Comparison of ENCODE assay signal across 1 cellular context in genomic region chr11:47847892-47848635, GRCh38.
TF ChIP-seq lines count a peak whose summit lies in the region.

A gene with protein sequence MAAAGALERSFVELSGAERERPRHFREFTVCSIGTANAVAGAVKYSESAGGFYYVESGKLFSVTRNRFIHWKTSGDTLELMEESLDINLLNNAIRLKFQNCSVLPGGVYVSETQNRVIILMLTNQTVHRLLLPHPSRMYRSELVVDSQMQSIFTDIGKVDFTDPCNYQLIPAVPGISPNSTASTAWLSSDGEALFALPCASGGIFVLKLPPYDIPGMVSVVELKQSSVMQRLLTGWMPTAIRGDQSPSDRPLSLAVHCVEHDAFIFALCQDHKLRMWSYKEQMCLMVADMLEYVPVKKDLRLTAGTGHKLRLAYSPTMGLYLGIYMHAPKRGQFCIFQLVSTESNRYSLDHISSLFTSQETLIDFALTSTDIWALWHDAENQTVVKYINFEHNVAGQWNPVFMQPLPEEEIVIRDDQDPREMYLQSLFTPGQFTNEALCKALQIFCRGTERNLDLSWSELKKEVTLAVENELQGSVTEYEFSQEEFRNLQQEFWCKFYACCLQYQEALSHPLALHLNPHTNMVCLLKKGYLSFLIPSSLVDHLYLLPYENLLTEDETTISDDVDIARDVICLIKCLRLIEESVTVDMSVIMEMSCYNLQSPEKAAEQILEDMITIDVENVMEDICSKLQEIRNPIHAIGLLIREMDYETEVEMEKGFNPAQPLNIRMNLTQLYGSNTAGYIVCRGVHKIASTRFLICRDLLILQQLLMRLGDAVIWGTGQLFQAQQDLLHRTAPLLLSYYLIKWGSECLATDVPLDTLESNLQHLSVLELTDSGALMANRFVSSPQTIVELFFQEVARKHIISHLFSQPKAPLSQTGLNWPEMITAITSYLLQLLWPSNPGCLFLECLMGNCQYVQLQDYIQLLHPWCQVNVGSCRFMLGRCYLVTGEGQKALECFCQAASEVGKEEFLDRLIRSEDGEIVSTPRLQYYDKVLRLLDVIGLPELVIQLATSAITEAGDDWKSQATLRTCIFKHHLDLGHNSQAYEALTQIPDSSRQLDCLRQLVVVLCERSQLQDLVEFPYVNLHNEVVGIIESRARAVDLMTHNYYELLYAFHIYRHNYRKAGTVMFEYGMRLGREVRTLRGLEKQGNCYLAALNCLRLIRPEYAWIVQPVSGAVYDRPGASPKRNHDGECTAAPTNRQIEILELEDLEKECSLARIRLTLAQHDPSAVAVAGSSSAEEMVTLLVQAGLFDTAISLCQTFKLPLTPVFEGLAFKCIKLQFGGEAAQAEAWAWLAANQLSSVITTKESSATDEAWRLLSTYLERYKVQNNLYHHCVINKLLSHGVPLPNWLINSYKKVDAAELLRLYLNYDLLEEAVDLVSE (N-terminal part only) (minus strand): TSS chr11:47848350. CDS start chr11:47848318, 32 bp downstream.

TF ChIP-seq in K562, 482 proteins besides CTCF, POLR2A, EP300 and RAD21 (continued from another document and continues in another):
- no peak for TF ChIP-seq ZNF280B (CRISPR knock-in tag; IDR thresholded peaks at IDR 0.05)
- no peak for TF ChIP-seq TFAM (CRISPR knock-in tag; conservative IDR thresholded peaks at IDR 0.05)
- TF ChIP-seq MNT (conservative IDR thresholded peaks at IDR 0.05) = peak; percentile 80 to 94
- peak; percentile 50; the same call in 1 of the 2 replicates for TF ChIP-seq ZBED1 (IDR thresholded peaks at IDR 0.05)
- no peak for TF ChIP-seq ZNF124 (CRISPR knock-in tag; IDR thresholded peaks at IDR 0.05)
- TF ChIP-seq ZNF511 (CRISPR knock-in tag; IDR thresholded peaks at IDR 0.05) = no peak
- TF ChIP-seq CEBPG (CRISPR knock-in tag; IDR thresholded peaks at IDR 0.05) = no peak
- no peak for TF ChIP-seq CEBPG (tag; conservative IDR thresholded peaks at IDR 0.05 in 1 of 2, IDR thresholded peaks at IDR 0.05 in 1 of 2)
- no peak; the same call in 1 of the 2 replicates for TF ChIP-seq ZBTB1 (CRISPR knock-in tag; IDR thresholded peaks at IDR 0.05; ENCODE audit: borderline replicate concordance, low read depth)
- TF ChIP-seq, protein P1, sequence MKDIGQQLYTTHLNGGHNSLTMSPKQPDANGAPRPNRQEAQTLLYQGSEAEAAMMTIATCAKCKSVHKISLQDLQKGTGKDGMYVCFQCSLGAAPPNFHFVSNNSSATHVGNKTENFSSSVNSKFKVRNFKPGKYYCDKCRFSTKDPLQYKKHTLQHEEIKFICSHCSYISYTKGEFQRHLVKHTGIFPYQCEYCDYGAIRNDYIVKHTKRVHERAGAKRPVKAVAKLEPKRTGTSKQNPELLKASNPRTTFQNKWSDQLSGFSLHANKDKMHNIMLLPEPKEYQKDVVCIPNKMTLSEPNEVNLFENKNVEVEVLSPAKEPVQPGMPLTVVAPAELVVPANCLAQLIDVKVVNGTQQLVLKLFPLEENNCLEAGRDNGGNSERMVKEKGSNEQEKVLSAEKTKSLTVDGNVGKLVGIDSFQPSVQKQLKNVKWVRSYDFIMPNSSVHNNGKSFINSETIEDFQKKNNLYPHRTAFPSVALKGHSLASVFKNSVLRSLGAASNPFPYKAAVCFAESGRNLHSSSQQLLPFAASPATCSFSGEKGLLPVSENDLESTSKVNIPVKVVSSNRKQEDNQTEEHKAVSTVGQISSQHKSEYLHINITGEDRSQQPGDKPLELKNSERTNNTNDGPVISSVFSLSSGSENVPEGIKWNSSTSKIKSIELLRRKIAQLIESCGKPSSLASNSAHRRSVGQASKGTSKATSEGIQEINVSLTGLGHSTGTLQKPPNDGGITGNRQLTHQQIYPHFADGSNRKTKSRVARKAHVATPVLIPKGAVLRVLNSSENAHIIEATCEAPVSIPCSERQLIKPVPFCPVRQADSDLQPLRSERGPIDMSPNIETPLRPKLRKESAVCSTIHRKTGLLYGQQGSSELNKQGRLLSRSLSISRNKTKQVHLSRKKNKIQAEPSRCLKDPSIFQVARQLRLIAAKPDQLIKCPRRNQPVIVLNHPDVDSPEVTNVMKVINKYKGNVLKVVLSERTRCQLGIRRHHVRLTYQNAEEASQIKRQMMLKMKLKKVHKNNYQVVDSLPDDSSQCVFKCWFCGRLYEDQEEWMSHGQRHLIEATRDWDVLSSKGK (CRISPR knock-in tag; IDR thresholded peaks at IDR 0.05) = no peak
- peak; percentile 89 for TF ChIP-seq CXXC5 (CRISPR knock-in tag; IDR thresholded peaks at IDR 0.05)
- TF ChIP-seq HCFC1 (IDR thresholded peaks at IDR 0.05; ENCODE audit: low read depth, low read length) = peak; percentile 68
- TF ChIP-seq GTF2A2 (tag; IDR thresholded peaks at IDR 0.05) = no peak
- peak; percentile 88 for TF ChIP-seq NFRKB (IDR thresholded peaks at IDR 0.05; ENCODE audit: low read depth)
- TF ChIP-seq AFF1 (IDR thresholded peaks at IDR 0.05; ENCODE audit: low read depth in 1 of 2, partially characterized antibody in 2 of 2) = peak in 1 of 2 experiments; percentile 39
- TF ChIP-seq, protein P2, sequence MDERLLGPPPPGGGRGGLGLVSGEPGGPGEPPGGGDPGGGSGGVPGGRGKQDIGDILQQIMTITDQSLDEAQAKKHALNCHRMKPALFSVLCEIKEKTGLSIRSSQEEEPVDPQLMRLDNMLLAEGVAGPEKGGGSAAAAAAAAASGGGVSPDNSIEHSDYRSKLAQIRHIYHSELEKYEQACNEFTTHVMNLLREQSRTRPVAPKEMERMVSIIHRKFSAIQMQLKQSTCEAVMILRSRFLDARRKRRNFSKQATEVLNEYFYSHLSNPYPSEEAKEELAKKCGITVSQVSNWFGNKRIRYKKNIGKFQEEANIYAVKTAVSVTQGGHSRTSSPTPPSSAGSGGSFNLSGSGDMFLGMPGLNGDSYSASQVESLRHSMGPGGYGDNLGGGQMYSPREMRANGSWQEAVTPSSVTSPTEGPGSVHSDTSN (CRISPR knock-in tag; IDR thresholded peaks at IDR 0.05; ENCODE audit: low read depth) = no peak
- TF ChIP-seq, protein P2 (tag; conservative IDR thresholded peaks at IDR 0.05; ENCODE audit: low read depth) = no peak
- no peak for TF ChIP-seq CEBPB (tag; IDR thresholded peaks at IDR 0.05)
- TF ChIP-seq, protein P3, sequence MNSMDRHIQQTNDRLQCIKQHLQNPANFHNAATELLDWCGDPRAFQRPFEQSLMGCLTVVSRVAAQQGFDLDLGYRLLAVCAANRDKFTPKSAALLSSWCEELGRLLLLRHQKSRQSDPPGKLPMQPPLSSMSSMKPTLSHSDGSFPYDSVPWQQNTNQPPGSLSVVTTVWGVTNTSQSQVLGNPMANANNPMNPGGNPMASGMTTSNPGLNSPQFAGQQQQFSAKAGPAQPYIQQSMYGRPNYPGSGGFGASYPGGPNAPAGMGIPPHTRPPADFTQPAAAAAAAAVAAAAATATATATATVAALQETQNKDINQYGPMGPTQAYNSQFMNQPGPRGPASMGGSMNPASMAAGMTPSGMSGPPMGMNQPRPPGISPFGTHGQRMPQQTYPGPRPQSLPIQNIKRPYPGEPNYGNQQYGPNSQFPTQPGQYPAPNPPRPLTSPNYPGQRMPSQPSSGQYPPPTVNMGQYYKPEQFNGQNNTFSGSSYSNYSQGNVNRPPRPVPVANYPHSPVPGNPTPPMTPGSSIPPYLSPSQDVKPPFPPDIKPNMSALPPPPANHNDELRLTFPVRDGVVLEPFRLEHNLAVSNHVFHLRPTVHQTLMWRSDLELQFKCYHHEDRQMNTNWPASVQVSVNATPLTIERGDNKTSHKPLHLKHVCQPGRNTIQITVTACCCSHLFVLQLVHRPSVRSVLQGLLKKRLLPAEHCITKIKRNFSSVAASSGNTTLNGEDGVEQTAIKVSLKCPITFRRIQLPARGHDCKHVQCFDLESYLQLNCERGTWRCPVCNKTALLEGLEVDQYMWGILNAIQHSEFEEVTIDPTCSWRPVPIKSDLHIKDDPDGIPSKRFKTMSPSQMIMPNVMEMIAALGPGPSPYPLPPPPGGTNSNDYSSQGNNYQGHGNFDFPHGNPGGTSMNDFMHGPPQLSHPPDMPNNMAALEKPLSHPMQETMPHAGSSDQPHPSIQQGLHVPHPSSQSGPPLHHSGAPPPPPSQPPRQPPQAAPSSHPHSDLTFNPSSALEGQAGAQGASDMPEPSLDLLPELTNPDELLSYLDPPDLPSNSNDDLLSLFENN (IDR thresholded peaks at IDR 0.05; ENCODE audit: low read depth in 2 of 2, low read length in 2 of 2) = peak in 1 of 2 experiments; percentile 48; a peak in 1 of 4 replicates
- TF ChIP-seq FOXA1 (IDR thresholded peaks at IDR 0.05; ENCODE audit: borderline replicate concordance) = no peak
- TF ChIP-seq KHSRP (IDR thresholded peaks at IDR 0.05) = no peak
- TF ChIP-seq, protein P4, sequence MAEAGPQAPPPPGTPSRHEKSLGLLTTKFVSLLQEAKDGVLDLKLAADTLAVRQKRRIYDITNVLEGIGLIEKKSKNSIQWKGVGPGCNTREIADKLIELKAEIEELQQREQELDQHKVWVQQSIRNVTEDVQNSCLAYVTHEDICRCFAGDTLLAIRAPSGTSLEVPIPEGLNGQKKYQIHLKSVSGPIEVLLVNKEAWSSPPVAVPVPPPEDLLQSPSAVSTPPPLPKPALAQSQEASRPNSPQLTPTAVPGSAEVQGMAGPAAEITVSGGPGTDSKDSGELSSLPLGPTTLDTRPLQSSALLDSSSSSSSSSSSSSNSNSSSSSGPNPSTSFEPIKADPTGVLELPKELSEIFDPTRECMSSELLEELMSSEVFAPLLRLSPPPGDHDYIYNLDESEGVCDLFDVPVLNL (CRISPR knock-in tag; IDR thresholded peaks at IDR 0.05; ENCODE audit: low read depth) = peak; percentile 82
- no peak for TF ChIP-seq BACH1 (tag; IDR thresholded peaks at IDR 0.05)
- TF ChIP-seq ZSCAN32 (CRISPR knock-in tag; IDR thresholded peaks at IDR 0.05) = no peak
- peak; percentile 64 to 86; a peak in 2 of 4 replicates for TF ChIP-seq SIN3A (IDR thresholded peaks at IDR 0.05; ENCODE audit: borderline replicate concordance in 2 of 2, control insufficient read depth in 1 of 2, low read depth in 2 of 2, low read length in 2 of 2)
- peak; percentile 99 for TF ChIP-seq SIN3B (IDR thresholded peaks at IDR 0.05; ENCODE audit: low read depth)
- TF ChIP-seq CREM (IDR thresholded peaks at IDR 0.05; ENCODE audit: low read depth) = peak; percentile 96
